Comparison of ENCODE assay signal across 15 cellular contexts in the genomic region with DNA sequence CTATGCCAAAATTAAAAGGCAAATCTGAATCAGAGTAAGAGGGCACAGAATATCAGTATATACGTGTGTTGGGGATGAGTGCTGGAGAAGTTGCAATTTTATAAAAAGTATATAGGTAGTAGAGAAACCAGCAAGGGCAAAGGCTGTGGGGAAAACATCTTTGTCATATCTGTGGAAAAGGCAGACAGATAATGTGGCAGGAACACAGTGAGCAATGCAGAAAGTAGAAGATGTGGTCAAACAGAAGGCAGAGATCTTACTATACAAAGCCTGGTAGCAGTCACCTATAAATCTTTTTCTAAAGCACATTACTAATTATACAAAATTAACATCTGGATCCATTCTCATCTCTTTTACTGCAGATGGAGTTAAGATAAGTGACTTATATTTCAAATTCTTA.
DNase-seq lines count a peak whose midpoint lies in the region; ATAC-seq and TF ChIP-seq lines count a peak whose summit lies in the region.
"Had no signal": no experiment of that assay in that cellular context is flagged by ENCODE, and none has a peak within 500 bp of the region (broad histone marks: within the 10 kb centered on the region; RNA-seq: fewer than 3 reads in every experiment).

No MANE protein-coding gene starts in this region.

- no peak overlapping the region for H3K27ac Mint-ChIP-seq in activated T-cell treated with anti-CD3 and anti-CD28 coated beads, Interleukin-2, amount 50 U/mL, for 72 hours
- peak overlapping the region; percentile 7 for H3K27ac Mint-ChIP-seq in activated T-helper 17 cell treated with anti-CD3 and anti-CD28 coated beads, Interleukin-2, amount 50 U/mL, for 72 hours
- H3K27ac Mint-ChIP-seq: B cell; CD8-positive, alpha-beta T cell; H9 had no signal

- DNase-seq in activated T-cell treated with anti-CD3 and anti-CD28 coated beads, Interleukin-2, amount 50 U/mL, for 72 hours, result no peak
- no peak for DNase-seq in activated T-cell treated with anti-CD3 and anti-CD28 coated beads for 4 hours
- no peak for DNase-seq in DND-41
- no peak for DNase-seq in adrenal gland
- DNase-seq in lower lobe of right lung, result no peak
- DNase-seq in medulla oblongata (ENCODE audit: extremely low spot score), result no peak
- DNase-seq: C1 segment of cervical spinal cord; CD8-positive, alpha-beta T cell; COR-L47; DMS153; GF-D8; GOT3; H9 had no signal

- ATAC-seq in activated T-cell treated with anti-CD3 and anti-CD28 coated beads, Interleukin-2, amount 50 U/mL, for 72 hours (replicated peaks in 1 of 2), result peak; percentile 58 to 85
- ATAC-seq in DND-41 (ENCODE audit: insufficient read depth, low read depth), result peak; percentile 36; the same call in 1 of the 3 replicates
- ATAC-seq in activated T-helper 17 cell treated with anti-CD3 and anti-CD28 coated beads, Interleukin-2, amount 50 U/mL, for 72 hours (replicated peaks), result peak; percentile 84
- no peak for ATAC-seq in lower lobe of right lung
- ATAC-seq: CD8-positive, alpha-beta T cell had no signal

- no peaks in the 10 kb centered on the region for H3K9me3 Mint-ChIP-seq in activated T-cell treated with anti-CD3 and anti-CD28 coated beads, Interleukin-2, amount 50 U/mL, for 72 hours
- no peaks in the 10 kb centered on the region for H3K9me3 Mint-ChIP-seq in activated T-helper 17 cell treated with anti-CD3 and anti-CD28 coated beads, Interleukin-2, amount 50 U/mL, for 72 hours
- H3K9me3 Mint-ChIP-seq: CD8-positive, alpha-beta T cell had no signal

- H3K9me3 ChIP-seq in DND-41 (ENCODE audit: insufficient read depth, low read length, severe bottlenecking) (no peaks in the 10 kb centered on the region), adrenal gland (replicated peaks in 1 of 3) (peaks cover 0 to 8% (median 0%) of the 10 kb centered on the region in 3 donors), lower lobe of right lung (no peaks in the 10 kb centered on the region)

- 0 out of 2 replicates have a peak, but pooled peaks cover 3% of the 10 kb centered on the region for H3K36me3 ChIP-seq in DND-41 (ENCODE audit: insufficient read depth, low read length)
- H3K36me3 ChIP-seq in adrenal gland (replicated peaks in 1 of 2), result no peaks in the 10 kb centered on the region
- no peaks in the 10 kb centered on the region for H3K36me3 ChIP-seq in lower lobe of right lung

- no peak for TF ChIP-seq POLR2A in adrenal gland (IDR thresholded peaks at IDR 0.05)

- H3K4me1 ChIP-seq in DND-41 (ENCODE audit: insufficient read depth, low read length) (peaks cover 2% of the 10 kb centered on the region; the same call in 1 of the 2 replicates), adrenal gland (replicated peaks in 1 of 2) (no peaks in the 10 kb centered on the region), lower lobe of right lung (no peaks in the 10 kb centered on the region)

- no peak for TF ChIP-seq CTCF in DND-41 (IDR thresholded peaks at IDR 0.05; ENCODE audit: borderline replicate concordance, extremely low read depth, low read length, poor library complexity, severe bottlenecking)
- TF ChIP-seq CTCF in adrenal gland (IDR thresholded peaks at IDR 0.05), result no peak
- no peak for TF ChIP-seq CTCF in lower lobe of right lung (IDR thresholded peaks at IDR 0.05)

- H3K4me2 ChIP-seq in DND-41 (ENCODE audit: insufficient read depth, low read length), result no peak overlapping the region

- no peaks in the 10 kb centered on the region for H4K20me1 ChIP-seq in DND-41 (ENCODE audit: insufficient read depth, low read length)

- H3K4me3 Mint-ChIP-seq in activated T-cell treated with anti-CD3 and anti-CD28 coated beads, Interleukin-2, amount 50 U/mL, for 72 hours, result no peak overlapping the region
- no peak overlapping the region for H3K4me3 Mint-ChIP-seq in activated T-helper 17 cell treated with anti-CD3 and anti-CD28 coated beads, Interleukin-2, amount 50 U/mL, for 72 hours
- H3K4me3 Mint-ChIP-seq: B cell; CD8-positive, alpha-beta T cell; H9 had no signal

- H3K27ac ChIP-seq in DND-41 (ENCODE audit: low read length) (no peak overlapping the region), adrenal gland (no peak overlapping the region), lower lobe of right lung (no peak overlapping the region)

- H3K27me3 Mint-ChIP-seq in activated T-cell treated with anti-CD3 and anti-CD28 coated beads, Interleukin-2, amount 50 U/mL, for 72 hours (ENCODE audit: low read depth), result no peaks in the 10 kb centered on the region
- H3K27me3 Mint-ChIP-seq in activated T-helper 17 cell treated with anti-CD3 and anti-CD28 coated beads, Interleukin-2, amount 50 U/mL, for 72 hours, result no peaks in the 10 kb centered on the region
- H3K27me3 Mint-ChIP-seq: B cell had no signal

- WGBS in adrenal gland, 4 donors, result 88 to 100% (median 95%) methylated on average over 1 of the region's 1 CpG

- no peak overlapping the region for H3K9ac ChIP-seq in DND-41 (ENCODE audit: low read depth, low read length)

- intact Hi-C loops in adrenal gland (cut with DNase I), result loop anchor here in 1 of 2 donors (10.0 kb wide), 1 partner anchor 154 kb away; a partner anchor contains a TSS
- intact Hi-C loops in lower lobe of right lung (cut with DNase I), result no loop called here

- H3K4me3 ChIP-seq in DND-41 (ENCODE audit: low read depth in 1 of 2, low read length in 2 of 2) (no peak overlapping the region), adrenal gland (no peak overlapping the region), lower lobe of right lung (no peak overlapping the region)

- no peaks in the 10 kb centered on the region for H3K79me2 ChIP-seq in DND-41 (ENCODE audit: insufficient read depth, low read length)

- peaks cover 8% of the 10 kb centered on the region for H3K4me1 Mint-ChIP-seq in activated T-cell treated with anti-CD3 and anti-CD28 coated beads, Interleukin-2, amount 50 U/mL, for 72 hours (ENCODE audit: low read depth)
- H3K4me1 Mint-ChIP-seq in activated T-helper 17 cell treated with anti-CD3 and anti-CD28 coated beads, Interleukin-2, amount 50 U/mL, for 72 hours, result no peaks in the 10 kb centered on the region

- no peaks in the 10 kb centered on the region for H3K36me3 Mint-ChIP-seq in activated T-cell treated with anti-CD3 and anti-CD28 coated beads, Interleukin-2, amount 50 U/mL, for 72 hours (ENCODE audit: insufficient read depth in 2 of 2)
- H3K36me3 Mint-ChIP-seq in activated T-helper 17 cell treated with anti-CD3 and anti-CD28 coated beads, Interleukin-2, amount 50 U/mL, for 72 hours (ENCODE audit: low read depth), result no peaks in the 10 kb centered on the region
- H3K36me3 Mint-ChIP-seq: CD8-positive, alpha-beta T cell had no signal

- H2AFZ ChIP-seq in DND-41 (ENCODE audit: low read depth, low read length), result no peak overlapping the region

- H3K27me3 ChIP-seq in DND-41 (ENCODE audit: insufficient read depth, low read length, poor library complexity) (no peaks in the 10 kb centered on the region), adrenal gland (no peaks in the 10 kb centered on the region), lower lobe of right lung (ENCODE audit: low read depth) (no peaks in the 10 kb centered on the region)

Comparison
In these comparisons a context has a peak if more than half of its experiments do, and no peak if none do; other contexts are left out.
1. ATAC-seq: peak in activated T-cell treated with anti-CD3 and anti-CD28 coated beads, Interleukin-2, amount 50 U/mL, for 72 hours (2 of 2), DND-41 (single experiment) and activated T-helper 17 cell treated with anti-CD3 and anti-CD28 coated beads, Interleukin-2, amount 50 U/mL, for 72 hours (single experiment); none in lower lobe of right lung (0 of 2).